Comparison of ENCODE assay signal across 8 cellular contexts in the genomic region with DNA sequence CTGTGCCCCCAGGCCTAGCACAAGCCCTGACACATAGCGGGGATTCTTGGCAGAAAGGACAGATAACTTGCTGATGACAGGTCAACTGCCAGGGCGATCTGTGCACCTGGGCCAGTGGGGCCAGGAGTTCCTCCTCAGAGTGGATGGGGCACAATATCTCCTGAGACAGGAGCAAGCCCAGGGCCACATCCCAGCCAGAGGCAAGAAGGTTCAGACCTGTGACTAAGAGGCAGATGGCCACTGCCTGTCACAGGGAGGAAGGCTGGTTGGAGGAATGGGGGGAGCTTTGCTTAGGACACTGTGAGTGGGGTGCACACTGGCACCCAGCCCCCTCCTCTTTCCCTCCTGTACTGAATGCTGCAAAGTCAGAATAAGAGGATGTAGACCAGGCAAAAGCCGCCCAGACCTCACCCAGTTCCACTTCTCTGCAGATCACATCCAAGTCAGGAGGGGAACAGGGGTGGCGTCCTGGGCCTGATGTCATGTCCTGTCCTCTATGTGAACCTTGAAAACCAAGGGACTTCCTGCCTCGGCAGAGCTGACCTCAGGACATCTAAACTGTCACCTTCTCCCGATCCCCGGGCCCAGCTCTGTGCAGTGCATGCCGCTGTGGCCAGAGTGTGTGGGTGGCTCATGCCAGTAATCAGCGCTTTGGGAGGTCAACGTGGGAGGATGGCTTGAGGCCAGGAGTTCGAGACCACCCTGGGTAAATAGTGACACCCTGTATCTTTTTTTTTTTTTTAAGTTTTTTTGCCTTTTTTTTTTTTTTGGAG. TPM values are rescaled to one million over a fixed set of nuclear protein-coding genes. Genes with fewer than 3 reads are reported as not detected.
DNase-seq lines count a peak whose midpoint lies in the region; ATAC-seq, FAIRE-seq and TF ChIP-seq lines count a peak whose summit lies in the region.

No MANE protein-coding gene starts in this region.

- H3K56ac ChIP-seq in IMR-90 (ENCODE audit: extremely low read depth, insufficient read depth, low read length), result no peak overlapping the region

- H3K9me3 Mint-ChIP-seq in activated B cell treated with CpG ODN at 0.5 μM for 24 hours, result no peaks in the 10 kb centered on the region
- no peaks in the 10 kb centered on the region for H3K9me3 Mint-ChIP-seq in naive thymus-derived CD4-positive, alpha-beta T cell

- POLR2A ChIA-PET in IMR-90 (lab: Charles Lee; ENCODE audit: unreplicated experiment), result no interaction called here
- POLR2A ChIA-PET in activated B cell treated with CpG ODN at 0.5 μM for 24 hours (lab: Charles Lee), result interaction anchor here (0.7 to 1.4 kb wide), 3 partner anchors 89 to 1322 kb away, joined by 4 to 9 read pairs (median 6); partner anchors contain the start of gene CRCP
- POLR2A ChIA-PET in endothelial cell of umbilical vein (lab: Charles Lee), result interaction anchor here (0.9 kb wide), 1 partner anchor 28 kb away, joined by 6 read pairs; no protein-coding TSS in a partner anchor
- POLR2A ChIA-PET in naive thymus-derived CD4-positive, alpha-beta T cell (lab: Charles Lee), result interaction anchor here (0.5 to 1.1 kb wide), 3 partner anchors 12 to 936 kb away, joined by 3 to 4 read pairs (median 4); no protein-coding TSS in a partner anchor

- H2AFZ ChIP-seq in IMR-90 (replicated peaks; ENCODE audit: low read length, poor library complexity) (peak overlapping the region; percentile 56), endothelial cell of umbilical vein (ENCODE audit: low read depth, low read length) (no peak overlapping the region)

- DNase-seq in Daoy (ENCODE audit: low read depth), result peak; percentile 75
- DNase-seq in IMR-90, result no peak
- no peak for DNase-seq in activated B cell treated with CpG ODN at 0.5 μM for 24 hours
- peak; percentile 16 for DNase-seq in endothelial cell of umbilical vein (ENCODE audit: low read depth, low spot score)
- peak; percentile 11 to 49 (median 28) for DNase-seq in naive thymus-derived CD4-positive, alpha-beta T cell
- peak; percentile 72 to 77 for DNase-seq in tibial artery
- no peak for DNase-seq in DMS153 treated with DMSO at 0.1 percent for 48 hours (lab: John Stamatoyannopoulos, UW; ENCODE audit: unreplicated experiment)

- TF ChIP-seq RAD21 in IMR-90 (IDR thresholded peaks at IDR 0.05; ENCODE audit: low read length), result no peak

- H3K14ac ChIP-seq in IMR-90 (replicated peaks; ENCODE audit: low read depth, low read length), result no peak overlapping the region

- H4K5ac ChIP-seq in IMR-90 (ENCODE audit: low read depth, low read length), result no peak overlapping the region

- H3K4me1 ChIP-seq in IMR-90 (ENCODE audit: control insufficient read depth, insufficient read depth, low read length) (peaks cover 8% of the 10 kb centered on the region), endothelial cell of umbilical vein (ENCODE audit: control insufficient read depth, extremely low read depth, insufficient read depth, low read length) (peaks cover 9% of the 10 kb centered on the region), tibial artery (peaks cover 0 to 25% (median 20%) of the 10 kb centered on the region in 4 donors)
- H3K4me1 ChIP-seq in naive thymus-derived CD4-positive, alpha-beta T cell (ENCODE audit: control insufficient read depth in 2 of 2, insufficient read depth in 2 of 2, low read length in 2 of 2), result peaks cover 15 to 19% of the 10 kb centered on the region in 2 donors

- FAIRE-seq in endothelial cell of umbilical vein (lab: Jason Lieb, UNC), result peak; percentile 82

- H3K4me1 Mint-ChIP-seq in activated B cell treated with CpG ODN at 0.5 μM for 24 hours, result peaks cover 19% of the 10 kb centered on the region
- H3K4me1 Mint-ChIP-seq in naive thymus-derived CD4-positive, alpha-beta T cell, result peaks cover 0 to 21% (median 10%) of the 10 kb centered on the region in 7 donors

- peaks cover 16% of the 10 kb centered on the region for H3K9me1 ChIP-seq in IMR-90 (ENCODE audit: insufficient read depth, low read length)
- H3K9me1 ChIP-seq in endothelial cell of umbilical vein (replicated peaks; ENCODE audit: control insufficient read depth, extremely low read depth, insufficient read depth, low read length), result no peaks in the 10 kb centered on the region

- peak overlapping the region; percentile 83 for H3K4me2 ChIP-seq in IMR-90 (ENCODE audit: low read depth, low read length)
- H3K4me2 ChIP-seq in endothelial cell of umbilical vein (ENCODE audit: insufficient read depth, low read length), result peak overlapping the region; percentile 45

- H4K20me1 ChIP-seq in IMR-90 (ENCODE audit: insufficient read depth, low read length) (0 out of 2 replicates have a peak, but pooled peaks cover 7% of the 10 kb centered on the region), endothelial cell of umbilical vein (replicated peaks; ENCODE audit: control insufficient read depth, extremely low read depth, insufficient read depth, low read length) (no peaks in the 10 kb centered on the region)

- H3K79me1 ChIP-seq in IMR-90 (ENCODE audit: low read depth in 1 of 2, low read length in 2 of 2), result peaks cover 16 to 37% of the 10 kb centered on the region in 2 experiments

- H2BK20ac ChIP-seq in IMR-90 (ENCODE audit: low read depth, low read length), result no peak overlapping the region

- peak overlapping the region; percentile 14; the same call in 1 of the 2 replicates for H3K27ac ChIP-seq in IMR-90 (ENCODE audit: insufficient read depth, low read length)
- peak overlapping the region; percentile 10 for H3K27ac ChIP-seq in endothelial cell of umbilical vein (ENCODE audit: insufficient read depth, low read depth, low read length)
- H3K27ac ChIP-seq in naive thymus-derived CD4-positive, alpha-beta T cell (ENCODE audit: low read depth, low read length), result peak overlapping the region; percentile 78
- peak overlapping the region; percentile 4 to 90 for H3K27ac ChIP-seq in tibial artery

- H3K23ac ChIP-seq in IMR-90 (ENCODE audit: low read depth, low read length), result peak overlapping the region; percentile 59

- H3K27me3 ChIP-seq in IMR-90 (ENCODE audit: control insufficient read depth, insufficient read depth, low read length) (no peaks in the 10 kb centered on the region), endothelial cell of umbilical vein (ENCODE audit: control insufficient read depth in 2 of 2, insufficient read depth in 2 of 2, low read length in 2 of 2) (no peaks in the 10 kb centered on the region), tibial artery (no peaks in the 10 kb centered on the region)
- H3K27me3 ChIP-seq in naive thymus-derived CD4-positive, alpha-beta T cell (ENCODE audit: control insufficient read depth in 2 of 2, insufficient read depth in 2 of 2, low read length in 2 of 2), result no peaks in the 10 kb centered on the region

- no peak overlapping the region for H2BK15ac ChIP-seq in IMR-90 (ENCODE audit: low read depth, low read length)

- H3K27me3 Mint-ChIP-seq in activated B cell treated with CpG ODN at 0.5 μM for 24 hours, result no peaks in the 10 kb centered on the region
- H3K27me3 Mint-ChIP-seq in naive thymus-derived CD4-positive, alpha-beta T cell, result no peaks in the 10 kb centered on the region

- H3K4ac ChIP-seq in IMR-90 (ENCODE audit: low read depth, low read length), result peak overlapping the region; percentile 15

- peak overlapping the region; percentile 16 for H3K4me3 ChIP-seq in IMR-90 (ENCODE audit: insufficient read depth, low read depth, low read length)
- H3K4me3 ChIP-seq in endothelial cell of umbilical vein (replicated peaks in 1 of 3; ENCODE audit: insufficient read depth in 1 of 3, low read depth in 1 of 3, low read length in 3 of 3), result peak overlapping the region in 2 of 3 experiments; percentile 6 to 69
- peak overlapping the region; percentile 88 for H3K4me3 ChIP-seq in naive thymus-derived CD4-positive, alpha-beta T cell (ENCODE audit: low read length)
- H3K4me3 ChIP-seq in tibial artery, result peak overlapping the region; percentile 88 to 99

- TF ChIP-seq POLR2A in IMR-90 (IDR thresholded peaks at IDR 0.05; ENCODE audit: low read depth, low read length) (no peak), endothelial cell of umbilical vein (IDR thresholded peaks at IDR 0.05; ENCODE audit: low read depth, low read length) (no peak)

- H3K9me3 ChIP-seq in IMR-90 (ENCODE audit: control insufficient read depth, insufficient read depth, low read length) (no peaks in the 10 kb centered on the region), endothelial cell of umbilical vein (replicated peaks; ENCODE audit: control insufficient read depth, insufficient read depth, low read length) (no peaks in the 10 kb centered on the region), tibial artery (no peaks in the 10 kb centered on the region)
- H3K9me3 ChIP-seq in naive thymus-derived CD4-positive, alpha-beta T cell (ENCODE audit: control insufficient read depth in 2 of 3, low read length in 3 of 3), result no peaks in the 10 kb centered on the region

- in situ Hi-C loops in IMR-90 (cut with MboI; ENCODE audit: low sequenced_read_pairs), result no loop called here

- H3K4me3 Mint-ChIP-seq in activated B cell treated with CpG ODN at 0.5 μM for 24 hours, result peak overlapping the region; percentile 79
- H3K4me3 Mint-ChIP-seq in naive thymus-derived CD4-positive, alpha-beta T cell, result peak overlapping the region; percentile 76 to 91 (median 80)

- H4K91ac ChIP-seq in IMR-90 (ENCODE audit: insufficient read depth, low read depth, low read length), result no peak overlapping the region

- CTCF ChIA-PET in IMR-90 (lab: Yijun Ruan, JAX), result no interaction called here
- CTCF ChIA-PET in activated B cell treated with CpG ODN at 0.5 μM for 24 hours (lab: Charles Lee), result no interaction called here
- CTCF ChIA-PET in endothelial cell of umbilical vein (lab: Charles Lee), result no interaction called here
- CTCF ChIA-PET in naive thymus-derived CD4-positive, alpha-beta T cell (lab: Charles Lee), result no interaction called here

- peaks cover 20% of the 10 kb centered on the region for H3K36me3 Mint-ChIP-seq in activated B cell treated with CpG ODN at 0.5 μM for 24 hours (ENCODE audit: low read depth)
- peaks cover 0 to 7% (median 0%) of the 10 kb centered on the region in 5 donors for H3K36me3 Mint-ChIP-seq in naive thymus-derived CD4-positive, alpha-beta T cell

- dilution Hi-C loops in IMR-90 (cut with HindIII; ENCODE audit: low sequenced_read_pairs, unreplicated experiment) (no loop called here), endothelial cell of umbilical vein (cut with MboI; ENCODE audit: extremely low pct_ligation_motif_present, low sequenced_read_pairs) (no loop called here)

- H2BK5ac ChIP-seq in IMR-90 (ENCODE audit: low read depth, low read length, poor library complexity, severe bottlenecking), result no peak overlapping the region

- intact Hi-C loops in IMR-90 (cut with micrococcal nuclease), result no loop called here
- intact Hi-C loops in activated B cell treated with CpG ODN at 0.5 μM for 24 hours (cut with micrococcal nuclease), result loop anchor here (5.0 to 10.0 kb wide), 3 partner anchors 208 to 1673 kb away; partner anchors contain the start of gene ZNF92
- intact Hi-C loops in endothelial cell of umbilical vein (cut with micrococcal nuclease), result loop anchor here (10.0 kb wide), 1 partner anchor 236 kb away; no protein-coding TSS in a partner anchor
- intact Hi-C loops in naive thymus-derived CD4-positive, alpha-beta T cell (cut with micrococcal nuclease), result loop anchor here (1.0 to 10.0 kb wide), 14 partner anchors 134 to 1673 kb away; partner anchors contain the start of genes CRCP (in 1 of the 2), TMEM248 (in 1 of the 2), TPST1 (in 1 of the 2) and TYW1 (in 1 of the 2)
- intact Hi-C loops in tibial artery (cut with DNase I; ENCODE audit: low total_unique reads), result no loop called here

- peak overlapping the region; percentile 76 for H2AK9ac ChIP-seq in IMR-90 (replicated peaks; ENCODE audit: low read depth, low read length, poor library complexity)

- no peak overlapping the region for H3K18ac ChIP-seq in IMR-90 (ENCODE audit: low read depth, low read length)

- no peak overlapping the region for H2BK120ac ChIP-seq in IMR-90 (ENCODE audit: low read depth, low read length)

- WGBS in IMR-90 (ENCODE audit: extremely low coverage in 2 of 2, insufficient read length in 1 of 2), 2 experiments, result 97% methylated on average over 3 of the region's 11 CpGs; no CpG with 5 or more reads in 1 of the 2 experiments

- BruUV-seq in IMR-90 (replicated peaks; lab: Mats Ljungman, UMichigan) (no TSS peak), endothelial cell of umbilical vein (replicated peaks; lab: Mats Ljungman, UMichigan) (TSS peak; percentile 15)

- ATAC-seq in GM21447 (IDR thresholded peaks at IDR 0.05; ENCODE audit: unreplicated experiment) (peak; percentile 83), IMR-90 (ENCODE audit: low read depth) (no peak), activated B cell treated with CpG ODN at 0.5 μM for 24 hours (ENCODE audit: low read depth) (peak; percentile 40)
- ATAC-seq in naive thymus-derived CD4-positive, alpha-beta T cell, result peak; percentile 84

- H3K79me2 ChIP-seq in endothelial cell of umbilical vein (ENCODE audit: control insufficient read depth, insufficient read depth, low read length), result peaks cover 18% of the 10 kb centered on the region

- TF ChIP-seq CTCF in IMR-90 (conservative IDR thresholded peaks at IDR 0.05; ENCODE audit: low read depth, low read length) (no peak), activated B cell treated with CpG ODN at 0.5 μM for 24 hours (IDR thresholded peaks at IDR 0.05) (no peak), endothelial cell of umbilical vein (IDR thresholded peaks at IDR 0.05; ENCODE audit: extremely low read depth in 1 of 2, insufficient read depth in 1 of 2, low read depth in 1 of 2, low read length in 2 of 2) (no peak), tibial artery (IDR thresholded peaks at IDR 0.05) (no peak)

- H3K9ac ChIP-seq in IMR-90 (ENCODE audit: low read depth, low read length) (no peak overlapping the region), endothelial cell of umbilical vein (replicated peaks; ENCODE audit: extremely low read depth, insufficient read depth, low read length) (peak overlapping the region; percentile 71)

- peak overlapping the region; percentile 27; the same call in 1 of the 2 replicates for H2AK5ac ChIP-seq in IMR-90 (ENCODE audit: low read depth, low read length)

- H3K27ac Mint-ChIP-seq in activated B cell treated with CpG ODN at 0.5 μM for 24 hours, result peak overlapping the region; percentile 70
- H3K27ac Mint-ChIP-seq in naive thymus-derived CD4-positive, alpha-beta T cell, result peak overlapping the region; percentile 36 to 91 (median 81)

- peaks cover 13% of the 10 kb centered on the region for H3K36me3 ChIP-seq in IMR-90 (ENCODE audit: control insufficient read depth, insufficient read depth, low read length)
- no peaks in the 10 kb centered on the region for H3K36me3 ChIP-seq in endothelial cell of umbilical vein (ENCODE audit: control insufficient read depth in 2 of 2, extremely low read depth in 1 of 2, insufficient read depth in 2 of 2, low read length in 2 of 2)
- peaks cover 0 to 22% (median 3%) of the 10 kb centered on the region in 3 experiments for H3K36me3 ChIP-seq in naive thymus-derived CD4-positive, alpha-beta T cell (ENCODE audit: control insufficient read depth in 2 of 3, insufficient read depth in 3 of 3, low read length in 3 of 3)
- H3K36me3 ChIP-seq in tibial artery, result peaks cover 14 to 45% (median 16%) of the 10 kb centered on the region in 3 donors

- 0 out of 4 replicates have a peak overlapping the region, but pooled peaks of 1 of the 2 experiments have one; percentile 53 for H4K8ac ChIP-seq in IMR-90 (ENCODE audit: low read depth in 2 of 2, low read length in 2 of 2)

RNA-seq across cellular contexts. Expression of gene GUSB, which starts 1.3 kb away (rescaled TPM):
- total RNA-seq in Daoy (2014; rRNA removed; shearing (Covaris generic)), result 22.7 and 41.4 TPM in 2 replicates
- 9.7 and 12.9 TPM in 2 replicates for total RNA-seq in IMR-90 (2012; rRNA removed)
- polyA plus RNA-seq in IMR-90 (2012; rRNA removed), result 47.7 and 55.0 TPM in 2 replicates
- polyA plus RNA-seq in IMR-90 (2012; cell fraction: cytosol; rRNA removed), result 54.2 and 71.8 TPM in 2 replicates
- 88.1 and 130 TPM in 2 replicates for polyA plus RNA-seq in IMR-90 (2012; cell fraction: nucleus; rRNA removed; ENCODE audit: low replicate concordance)
- 33.6 and 40.8 TPM in 2 replicates for total RNA-seq in activated B cell treated with CpG ODN at 0.5 μM for 24 hours
- 46.4 and 55.7 TPM in 2 replicates for total RNA-seq in endothelial cell of umbilical vein
- 98.8 and 107 TPM in 2 replicates for polyA plus RNA-seq in endothelial cell of umbilical vein
- polyA plus RNA-seq in endothelial cell of umbilical vein (2011; cell fraction: cytosol; rRNA removed), result 79.3 and 83.3 TPM in 2 replicates
- polyA plus RNA-seq in endothelial cell of umbilical vein (2011; cell fraction: nucleus; rRNA removed), result 192 and 203 TPM in 2 replicates
- 39.6 and 41.9 TPM in 2 replicates for polyA plus RNA-seq in endothelial cell of umbilical vein (2012)
- 79.5 and 81.0 TPM in 2 replicates for polyA minus RNA-seq in endothelial cell of umbilical vein
- 35.5 TPM for polyA minus RNA-seq in endothelial cell of umbilical vein (2011; cell fraction: cytosol; rRNA and poly(A)+ RNA removed)
- polyA minus RNA-seq in endothelial cell of umbilical vein (2011; cell fraction: nucleus; rRNA and poly(A)+ RNA removed), result 28.9 and 45.0 TPM in 2 replicates
- total RNA-seq in naive thymus-derived CD4-positive, alpha-beta T cell, result 10 to 100 TPM; 41.8 to 62.5 (median 53.3) TPM
- polyA plus RNA-seq in naive thymus-derived CD4-positive, alpha-beta T cell, result 10 to 100 TPM; 34.0 to 44.0 TPM

Comparison
In these comparisons a context has a peak if more than half of its experiments do, and no peak if none do; other contexts are left out.
1. DNase-seq: peak in Daoy (single experiment), endothelial cell of umbilical vein (single experiment), naive thymus-derived CD4-positive, alpha-beta T cell (9 of 9) and tibial artery (2 of 2); none in IMR-90 (single experiment), activated B cell treated with CpG ODN at 0.5 μM for 24 hours (single experiment) and DMS153 treated with DMSO at 0.1 percent for 48 hours (single experiment).
2. H3K27ac ChIP-seq: peak in every context shown above with its lines; median percentile 78 in naive thymus-derived CD4-positive, alpha-beta T cell; 47 in tibial artery; 14 in IMR-90; 10 in endothelial cell of umbilical vein.
3. H3K4me3 ChIP-seq: peak in every context shown above with its lines; median percentile 94 in tibial artery; 88 in naive thymus-derived CD4-positive, alpha-beta T cell; 38 in endothelial cell of umbilical vein; 16 in IMR-90.
4. intact Hi-C loops: an anchor here in activated B cell treated with CpG ODN at 0.5 μM for 24 hours (5.0 to 10.0 kb wide), endothelial cell of umbilical vein (10.0 kb wide) and naive thymus-derived CD4-positive, alpha-beta T cell (1.0 to 10.0 kb wide); none called in IMR-90 and tibial artery.